ENCODE assay signal across 1 cellular context in genomic region chr6:87789198-87789899, GRCh38.
TF ChIP-seq lines count a peak whose summit lies in the region.

No MANE protein-coding gene starts in this region.

TF ChIP-seq in HepG2, 621 proteins besides CTCF, POLR2A, EP300 and RAD21 (continued from another document and continues in another):
- TF ChIP-seq HNF1A (IDR thresholded peaks at IDR 0.05; ENCODE audit: low read depth) (peak; percentile 51; the same call in 1 of the 2 replicates), HNF1A (CRISPR knock-in tag; IDR thresholded peaks at IDR 0.05; ENCODE audit: borderline replicate concordance) (no peak; the same call in 1 of the 2 replicates), SALL2 (CRISPR knock-in tag; IDR thresholded peaks at IDR 0.05) (no peak), NKX3-1 (CRISPR knock-in tag; IDR thresholded peaks at IDR 0.05) (no peak), ZUFSP (CRISPR knock-in tag; IDR thresholded peaks at IDR 0.05; ENCODE audit: borderline replicate concordance) (no peak), RARA (CRISPR knock-in tag; IDR thresholded peaks at IDR 0.05) (peak; percentile 44), PPARG (CRISPR knock-in tag; conservative IDR thresholded peaks at IDR 0.05) (no peak; the same call in 1 of the 2 replicates), TAF15 (IDR thresholded peaks at IDR 0.05; ENCODE audit: low read depth, low read length, poor library complexity, severe bottlenecking) (no peak), KMT2A (CRISPR knock-in tag; IDR thresholded peaks at IDR 0.05) (peak; percentile 29; the same call in 1 of the 2 replicates), MTF1 (CRISPR knock-in tag; IDR thresholded peaks at IDR 0.05) (no peak), CEBPB (IDR thresholded peaks at IDR 0.05; ENCODE audit: borderline replicate concordance, low read depth, low read length) (peak; percentile 88), ESRRA (CRISPR knock-in tag; IDR thresholded peaks at IDR 0.05; ENCODE audit: low read depth) (no peak), ZNF496 (CRISPR knock-in tag; IDR thresholded peaks at IDR 0.05; ENCODE audit: insufficient replicate concordance) (no peak), ZSCAN20 (CRISPR knock-in tag; IDR thresholded peaks at IDR 0.05; ENCODE audit: borderline replicate concordance) (no peak), DMAP1 (CRISPR knock-in tag; IDR thresholded peaks at IDR 0.05) (no peak), ZBTB38 (CRISPR knock-in tag; IDR thresholded peaks at IDR 0.05) (no peak), NCOR1 (IDR thresholded peaks at IDR 0.05; ENCODE audit: borderline replicate concordance, low read length) (no peak; the same call in 1 of the 2 replicates), PREB (CRISPR knock-in tag; IDR thresholded peaks at IDR 0.05) (no peak), NFYC (CRISPR knock-in tag; IDR thresholded peaks at IDR 0.05) (no peak), RBM39 (IDR thresholded peaks at IDR 0.05; ENCODE audit: low read depth, low read length, poor library complexity, severe bottlenecking) (no peak), ZNF337 (CRISPR knock-in tag; IDR thresholded peaks at IDR 0.05; ENCODE audit: borderline replicate concordance, low read depth) (no peak), NBN (conservative IDR thresholded peaks at IDR 0.05) (no peak), ZNF121 (CRISPR knock-in tag; IDR thresholded peaks at IDR 0.05) (no peak), ARID3A (IDR thresholded peaks at IDR 0.05; ENCODE audit: low read depth, low read length) (peak; percentile 74; the same call in 1 of the 2 replicates), TP53 (CRISPR knock-in tag; conservative IDR thresholded peaks at IDR 0.05) (no peak), TSC22D2 (CRISPR knock-in tag; IDR thresholded peaks at IDR 0.05; ENCODE audit: borderline replicate concordance) (no peak), NCOA1 (CRISPR knock-in tag; IDR thresholded peaks at IDR 0.05) (no peak), GFI1 (CRISPR knock-in tag; IDR thresholded peaks at IDR 0.05; ENCODE audit: borderline replicate concordance) (0 out of 2 replicates have a peak, but pooled peaks have one; percentile 6), ZBTB42 (CRISPR knock-in tag; IDR thresholded peaks at IDR 0.05) (no peak), NR2F6 (IDR thresholded peaks at IDR 0.05) (peak; percentile 5; the same call in 1 of the 2 replicates), NR2F6 (CRISPR knock-in tag; IDR thresholded peaks at IDR 0.05) (peak; percentile 42), ZNF543 (CRISPR knock-in tag; IDR thresholded peaks at IDR 0.05) (no peak), ZNF781 (CRISPR knock-in tag; IDR thresholded peaks at IDR 0.05; ENCODE audit: borderline replicate concordance, not compliant biosample characterization) (no peak), LCORL (IDR thresholded peaks at IDR 0.05) (no peak), LCORL (CRISPR knock-in tag; IDR thresholded peaks at IDR 0.05) (no peak), ZBTB33 (CRISPR knock-in tag; IDR thresholded peaks at IDR 0.05) (no peak), TFDP1 (CRISPR knock-in tag; IDR thresholded peaks at IDR 0.05; ENCODE audit: borderline replicate concordance) (no peak)
- TF ChIP-seq, protein P1, sequence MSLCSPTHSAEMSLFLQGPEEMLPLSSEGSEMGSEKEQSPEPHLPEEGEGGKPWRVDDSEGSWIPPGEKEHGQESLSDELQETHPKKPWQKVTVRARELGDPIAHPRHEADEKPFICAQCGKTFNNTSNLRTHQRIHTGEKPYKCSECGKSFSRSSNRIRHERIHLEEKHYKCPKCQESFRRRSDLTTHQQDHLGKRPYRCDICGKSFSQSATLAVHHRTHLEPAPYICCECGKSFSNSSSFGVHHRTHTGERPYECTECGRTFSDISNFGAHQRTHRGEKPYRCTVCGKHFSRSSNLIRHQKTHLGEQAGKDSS (CRISPR knock-in tag; IDR thresholded peaks at IDR 0.05; ENCODE audit: borderline replicate concordance, low read depth), result no peak
- TF ChIP-seq, protein P2, sequence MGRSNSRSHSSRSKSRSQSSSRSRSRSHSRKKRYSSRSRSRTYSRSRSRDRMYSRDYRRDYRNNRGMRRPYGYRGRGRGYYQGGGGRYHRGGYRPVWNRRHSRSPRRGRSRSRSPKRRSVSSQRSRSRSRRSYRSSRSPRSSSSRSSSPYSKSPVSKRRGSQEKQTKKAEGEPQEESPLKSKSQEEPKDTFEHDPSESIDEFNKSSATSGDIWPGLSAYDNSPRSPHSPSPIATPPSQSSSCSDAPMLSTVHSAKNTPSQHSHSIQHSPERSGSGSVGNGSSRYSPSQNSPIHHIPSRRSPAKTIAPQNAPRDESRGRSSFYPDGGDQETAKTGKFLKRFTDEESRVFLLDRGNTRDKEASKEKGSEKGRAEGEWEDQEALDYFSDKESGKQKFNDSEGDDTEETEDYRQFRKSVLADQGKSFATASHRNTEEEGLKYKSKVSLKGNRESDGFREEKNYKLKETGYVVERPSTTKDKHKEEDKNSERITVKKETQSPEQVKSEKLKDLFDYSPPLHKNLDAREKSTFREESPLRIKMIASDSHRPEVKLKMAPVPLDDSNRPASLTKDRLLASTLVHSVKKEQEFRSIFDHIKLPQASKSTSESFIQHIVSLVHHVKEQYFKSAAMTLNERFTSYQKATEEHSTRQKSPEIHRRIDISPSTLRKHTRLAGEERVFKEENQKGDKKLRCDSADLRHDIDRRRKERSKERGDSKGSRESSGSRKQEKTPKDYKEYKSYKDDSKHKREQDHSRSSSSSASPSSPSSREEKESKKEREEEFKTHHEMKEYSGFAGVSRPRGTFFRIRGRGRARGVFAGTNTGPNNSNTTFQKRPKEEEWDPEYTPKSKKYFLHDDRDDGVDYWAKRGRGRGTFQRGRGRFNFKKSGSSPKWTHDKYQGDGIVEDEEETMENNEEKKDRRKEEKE (IDR thresholded peaks at IDR 0.05), result no peak
- TF ChIP-seq, protein P3, sequence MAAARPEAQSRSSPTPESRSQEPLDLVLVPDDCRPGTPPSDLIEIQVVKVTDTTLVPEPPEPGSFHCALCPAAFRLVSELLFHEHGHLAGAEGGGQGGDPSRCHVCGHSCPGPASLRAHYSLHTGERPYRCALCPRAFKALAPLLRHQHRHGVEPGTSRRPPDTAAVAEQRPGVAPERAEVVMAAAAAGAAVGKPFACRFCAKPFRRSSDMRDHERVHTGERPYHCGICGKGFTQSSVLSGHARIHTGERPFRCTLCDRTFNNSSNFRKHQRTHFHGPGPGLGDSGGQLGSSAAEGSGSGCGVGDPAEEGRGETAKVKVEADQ (CRISPR knock-in tag; IDR thresholded peaks at IDR 0.05; ENCODE audit: borderline replicate concordance), result no peak
- TF ChIP-seq, protein P4, sequence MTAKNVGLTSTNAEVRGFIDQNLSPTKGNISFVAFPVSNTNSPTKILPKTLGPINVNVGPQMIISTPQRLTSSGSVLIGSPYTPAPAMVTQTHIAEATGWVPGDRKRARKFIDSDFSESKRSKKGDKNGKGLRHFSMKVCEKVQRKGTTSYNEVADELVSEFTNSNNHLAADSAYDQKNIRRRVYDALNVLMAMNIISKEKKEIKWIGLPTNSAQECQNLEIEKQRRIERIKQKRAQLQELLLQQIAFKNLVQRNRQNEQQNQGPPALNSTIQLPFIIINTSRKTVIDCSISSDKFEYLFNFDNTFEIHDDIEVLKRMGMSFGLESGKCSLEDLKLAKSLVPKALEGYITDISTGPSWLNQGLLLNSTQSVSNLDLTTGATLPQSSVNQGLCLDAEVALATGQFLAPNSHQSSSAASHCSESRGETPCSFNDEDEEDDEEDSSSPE (CRISPR knock-in tag; IDR thresholded peaks at IDR 0.05), result no peak
- TF ChIP-seq, protein P5, sequence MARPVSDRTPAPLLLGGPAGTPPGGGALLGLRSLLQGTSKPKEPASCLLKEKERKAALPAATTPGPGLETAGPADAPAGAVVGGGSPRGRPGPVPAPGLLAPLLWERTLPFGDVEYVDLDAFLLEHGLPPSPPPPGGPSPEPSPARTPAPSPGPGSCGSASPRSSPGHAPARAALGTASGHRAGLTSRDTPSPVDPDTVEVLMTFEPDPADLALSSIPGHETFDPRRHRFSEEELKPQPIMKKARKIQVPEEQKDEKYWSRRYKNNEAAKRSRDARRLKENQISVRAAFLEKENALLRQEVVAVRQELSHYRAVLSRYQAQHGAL (CRISPR knock-in tag; IDR thresholded peaks at IDR 0.05; ENCODE audit: not compliant biosample characterization), result no peak
